Comparison of ENCODE assay signal across 2 cellular contexts in the genomic region with DNA sequence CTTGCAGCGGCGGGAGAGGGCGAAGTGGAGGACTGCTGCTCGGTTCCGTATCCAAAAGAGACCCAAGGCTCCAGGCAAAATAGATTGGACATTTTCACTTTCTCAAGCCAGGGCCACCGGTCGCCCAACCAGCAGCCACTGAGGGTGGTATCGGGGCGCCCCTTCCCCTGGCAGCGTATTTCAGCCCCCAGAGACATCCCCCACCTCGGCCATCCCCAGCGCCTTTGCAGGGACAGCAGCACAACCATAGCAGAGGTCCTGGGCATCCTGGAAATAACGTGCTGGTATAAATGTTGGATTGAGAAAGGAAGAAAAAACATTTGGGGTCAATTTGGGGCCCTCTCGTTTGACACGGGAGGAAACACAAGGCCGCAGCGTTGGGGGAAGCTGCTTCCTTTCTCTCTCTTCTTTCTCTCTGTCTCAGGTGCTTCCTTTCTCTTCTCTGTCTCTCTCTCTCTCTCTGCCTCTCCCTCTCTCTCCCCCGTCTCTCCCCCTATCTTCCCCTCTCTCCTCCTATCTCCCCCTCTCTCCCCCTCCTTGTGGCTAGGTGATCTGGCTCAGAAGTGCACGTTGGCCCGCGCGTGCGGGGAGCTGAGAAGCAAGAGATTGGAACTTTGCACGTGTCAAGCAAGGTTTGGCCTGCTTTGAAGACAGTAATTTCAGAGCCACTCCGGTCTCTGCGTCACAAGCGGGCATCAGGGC.
TF ChIP-seq lines count a peak whose summit lies in the region.

No MANE protein-coding gene starts in this region.

TF ChIP-seq in SK-N-SH, 30 proteins besides CTCF, POLR2A, EP300 and RAD21 (continued from another document):
- TF ChIP-seq, protein P1, sequence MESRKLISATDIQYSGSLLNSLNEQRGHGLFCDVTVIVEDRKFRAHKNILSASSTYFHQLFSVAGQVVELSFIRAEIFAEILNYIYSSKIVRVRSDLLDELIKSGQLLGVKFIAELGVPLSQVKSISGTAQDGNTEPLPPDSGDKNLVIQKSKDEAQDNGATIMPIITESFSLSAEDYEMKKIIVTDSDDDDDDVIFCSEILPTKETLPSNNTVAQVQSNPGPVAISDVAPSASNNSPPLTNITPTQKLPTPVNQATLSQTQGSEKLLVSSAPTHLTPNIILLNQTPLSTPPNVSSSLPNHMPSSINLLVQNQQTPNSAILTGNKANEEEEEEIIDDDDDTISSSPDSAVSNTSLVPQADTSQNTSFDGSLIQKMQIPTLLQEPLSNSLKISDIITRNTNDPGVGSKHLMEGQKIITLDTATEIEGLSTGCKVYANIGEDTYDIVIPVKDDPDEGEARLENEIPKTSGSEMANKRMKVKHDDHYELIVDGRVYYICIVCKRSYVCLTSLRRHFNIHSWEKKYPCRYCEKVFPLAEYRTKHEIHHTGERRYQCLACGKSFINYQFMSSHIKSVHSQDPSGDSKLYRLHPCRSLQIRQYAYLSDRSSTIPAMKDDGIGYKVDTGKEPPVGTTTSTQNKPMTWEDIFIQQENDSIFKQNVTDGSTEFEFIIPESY (IDR thresholded peaks at IDR 0.05; ENCODE audit: borderline replicate concordance, low read depth), result no peak
- TF ChIP-seq RFX5 (IDR thresholded peaks at IDR 0.05; ENCODE audit: low read length), result no peak
TF ChIP-seq in SK-N-SH: peak in this region for 0.

TF ChIP-seq in SK-N-SH treated with all-trans-retinoic acid at 6 μM for 48 hours, 23 proteins besides CTCF, POLR2A, EP300 and RAD21 (continued from another document):
- TF ChIP-seq CREB5 (CRISPR knock-in tag; IDR thresholded peaks at IDR 0.05; ENCODE audit: low read depth) (no peak), ZFP30 (CRISPR knock-in tag; IDR thresholded peaks at IDR 0.05) (no peak), ZNF565 (CRISPR knock-in tag; conservative IDR thresholded peaks at IDR 0.05; ENCODE audit: low read depth) (no peak), PPARA (CRISPR knock-in tag; IDR thresholded peaks at IDR 0.05; ENCODE audit: borderline replicate concordance) (no peak), ISL1 (CRISPR knock-in tag; IDR thresholded peaks at IDR 0.05) (no peak), ZC3H10 (CRISPR knock-in tag; IDR thresholded peaks at IDR 0.05) (no peak), ESRRG (CRISPR knock-in tag; IDR thresholded peaks at IDR 0.05) (no peak), ZNF70 (CRISPR knock-in tag; IDR thresholded peaks at IDR 0.05) (no peak)
- TF ChIP-seq, protein P2, sequence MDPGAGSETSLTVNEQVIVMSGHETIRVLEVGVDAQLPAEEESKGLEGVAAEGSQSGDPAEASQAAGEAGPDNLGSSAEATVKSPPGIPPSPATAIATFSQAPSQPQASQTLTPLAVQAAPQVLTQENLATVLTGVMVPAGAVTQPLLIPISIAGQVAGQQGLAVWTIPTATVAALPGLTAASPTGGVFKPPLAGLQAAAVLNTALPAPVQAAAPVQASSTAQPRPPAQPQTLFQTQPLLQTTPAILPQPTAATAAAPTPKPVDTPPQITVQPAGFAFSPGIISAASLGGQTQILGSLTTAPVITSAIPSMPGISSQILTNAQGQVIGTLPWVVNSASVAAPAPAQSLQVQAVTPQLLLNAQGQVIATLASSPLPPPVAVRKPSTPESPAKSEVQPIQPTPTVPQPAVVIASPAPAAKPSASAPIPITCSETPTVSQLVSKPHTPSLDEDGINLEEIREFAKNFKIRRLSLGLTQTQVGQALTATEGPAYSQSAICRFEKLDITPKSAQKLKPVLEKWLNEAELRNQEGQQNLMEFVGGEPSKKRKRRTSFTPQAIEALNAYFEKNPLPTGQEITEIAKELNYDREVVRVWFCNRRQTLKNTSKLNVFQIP (CRISPR knock-in tag; IDR thresholded peaks at IDR 0.05; ENCODE audit: borderline replicate concordance, low read depth), result no peak
- TF ChIP-seq, protein P3, sequence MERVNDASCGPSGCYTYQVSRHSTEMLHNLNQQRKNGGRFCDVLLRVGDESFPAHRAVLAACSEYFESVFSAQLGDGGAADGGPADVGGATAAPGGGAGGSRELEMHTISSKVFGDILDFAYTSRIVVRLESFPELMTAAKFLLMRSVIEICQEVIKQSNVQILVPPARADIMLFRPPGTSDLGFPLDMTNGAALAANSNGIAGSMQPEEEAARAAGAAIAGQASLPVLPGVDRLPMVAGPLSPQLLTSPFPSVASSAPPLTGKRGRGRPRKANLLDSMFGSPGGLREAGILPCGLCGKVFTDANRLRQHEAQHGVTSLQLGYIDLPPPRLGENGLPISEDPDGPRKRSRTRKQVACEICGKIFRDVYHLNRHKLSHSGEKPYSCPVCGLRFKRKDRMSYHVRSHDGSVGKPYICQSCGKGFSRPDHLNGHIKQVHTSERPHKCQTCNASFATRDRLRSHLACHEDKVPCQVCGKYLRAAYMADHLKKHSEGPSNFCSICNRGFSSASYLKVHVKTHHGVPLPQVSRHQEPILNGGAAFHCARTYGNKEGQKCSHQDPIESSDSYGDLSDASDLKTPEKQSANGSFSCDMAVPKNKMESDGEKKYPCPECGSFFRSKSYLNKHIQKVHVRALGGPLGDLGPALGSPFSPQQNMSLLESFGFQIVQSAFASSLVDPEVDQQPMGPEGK (CRISPR knock-in tag; IDR thresholded peaks at IDR 0.05; ENCODE audit: borderline replicate concordance), result no peak
